9 cellular contexts compared by ENCODE assay signal in genomic region chr12:52007982-52008510, GRCh38. TPM values are rescaled to one million over a fixed set of nuclear protein-coding genes. Genes with fewer than 3 reads are reported as not detected.
A peak's percentile ranks its signal among the peaks of the same experiment; 100 is the strongest.
DNase-seq lines count a peak whose midpoint lies in the region; ATAC-seq and TF ChIP-seq lines count a peak whose summit lies in the region.
"Had no signal": no experiment of that assay in that cellular context is flagged by ENCODE, and none has a peak within 500 bp of the region (broad histone marks: within the 10 kb centered on the region; RNA-seq: fewer than 3 reads in every experiment).

No MANE protein-coding gene starts in this region.

- H4K8ac ChIP-seq in neuronal stem cell (ENCODE audit: low read depth, low read length) = no peak overlapping the region

- peaks cover 8% of the 10 kb centered on the region for H3K4me1 ChIP-seq in endodermal cell (ENCODE audit: control insufficient read depth, insufficient read depth, low read length)
- peaks cover 24 to 28% of the 10 kb centered on the region in 2 donors for H3K4me1 ChIP-seq in neuronal stem cell (ENCODE audit: control insufficient read depth in 2 of 2, insufficient read depth in 1 of 2, low read depth in 1 of 2, low read length in 2 of 2)

- peak overlapping the region; percentile 42 for H2BK15ac ChIP-seq in neuronal stem cell (ENCODE audit: low read length)

- no peaks in the 10 kb centered on the region for H3K79me1 ChIP-seq in neuronal stem cell (ENCODE audit: low read depth, low read length)

- peak overlapping the region; percentile 96 for H3K4me2 ChIP-seq in neuronal stem cell (ENCODE audit: insufficient read depth, low read length, poor library complexity, severe bottlenecking)

- DNase-seq in AG10803 (ENCODE audit: low read depth) (no peak), NCI-H526 (lab: John Stamatoyannopoulos, UW) (peak; percentile 85 to 94), endodermal cell (peak; percentile 60), neuronal stem cell (ENCODE audit: low spot score) (no peak), NCI-H524 treated with DMSO at 0.1 percent for 48 hours (lab: John Stamatoyannopoulos, UW) (no peak), SKM-1 (lab: John Stamatoyannopoulos, UW; ENCODE audit: unreplicated experiment) (no peak)
- DNase-seq: T1000 had no signal

- 75% methylated on average over 5 of the region's 5 CpGs; no CpG with 5 or more reads in 1 of the 2 experiments for WGBS in endodermal cell (ENCODE audit: insufficient coverage in 1 of 2, insufficient read length in 1 of 2), 2 experiments
- WGBS in neuronal stem cell (ENCODE audit: extremely low coverage in 2 of 2, insufficient read length in 2 of 2, insufficient replicate concordance in 1 of 2), 2 donors = no CpG with 5 or more reads among the region's 5 CpGs

- no peak overlapping the region for H3K23ac ChIP-seq in neuronal stem cell (ENCODE audit: low read depth, low read length, poor library complexity)

- H3K4ac ChIP-seq in neuronal stem cell (ENCODE audit: low read length) = no peak overlapping the region

- no peak overlapping the region for H2BK12ac ChIP-seq in neuronal stem cell (ENCODE audit: low read length)

- no peak overlapping the region for H3K27ac Mint-ChIP-seq in endodermal cell

- peak overlapping the region; percentile 63 for H2AK5ac ChIP-seq in neuronal stem cell (ENCODE audit: low read depth, low read length)

- H2BK5ac ChIP-seq in neuronal stem cell (ENCODE audit: low read length) = peak overlapping the region; percentile 27

- H3K9me3 ChIP-seq in endodermal cell (ENCODE audit: control insufficient read depth, low read length) (peaks cover 7% of the 10 kb centered on the region), neuronal stem cell (replicated peaks in 1 of 2; ENCODE audit: control insufficient read depth in 2 of 2, insufficient read depth in 1 of 2, low read depth in 1 of 2, low read length in 2 of 2) (peaks cover 4 to 14% of the 10 kb centered on the region in 2 donors)

- H3K27ac ChIP-seq in endodermal cell (ENCODE audit: low read depth, low read length) (no peak overlapping the region), neuronal stem cell (replicated peaks; ENCODE audit: low read length) (no peak overlapping the region)

- no peak overlapping the region for H3K14ac ChIP-seq in neuronal stem cell (ENCODE audit: low read length)

- H3K36me3 ChIP-seq in endodermal cell (ENCODE audit: control insufficient read depth, insufficient read depth, low read length) = no peaks in the 10 kb centered on the region
- H3K36me3 ChIP-seq in neuronal stem cell (replicated peaks in 1 of 2; ENCODE audit: control insufficient read depth in 2 of 2, insufficient read depth in 2 of 2, low read length in 2 of 2) = peaks cover 2 to 25% of the 10 kb centered on the region in 2 donors

- H3K4me3 Mint-ChIP-seq in endodermal cell = peak overlapping the region; percentile 66

- H2BK120ac ChIP-seq in neuronal stem cell (ENCODE audit: low read depth, low read length) = peak overlapping the region; percentile 76

- H3K18ac ChIP-seq in neuronal stem cell (ENCODE audit: low read length) = peak overlapping the region; percentile 11

- H3K27me3 ChIP-seq in endodermal cell (ENCODE audit: control insufficient read depth, insufficient read depth, low read length, poor library complexity, severe bottlenecking) = peaks cover 50% of the 10 kb centered on the region
- H3K27me3 ChIP-seq in neuronal stem cell (ENCODE audit: control insufficient read depth in 3 of 3, insufficient read depth in 3 of 3, low read depth in 1 of 3, low read length in 3 of 3) = peaks cover 0 to 29% (median 0%) of the 10 kb centered on the region in 3 experiments

- H3K9ac ChIP-seq in endodermal cell (ENCODE audit: extremely low read depth, low read length, poor library complexity, severe bottlenecking) = no peak overlapping the region
- H3K9ac ChIP-seq in neuronal stem cell (ENCODE audit: low read depth, low read length, poor library complexity) = no peak overlapping the region

- H3K4me3 ChIP-seq in AG10803 (ENCODE audit: low read length) (peak overlapping the region; percentile 63), endodermal cell (ENCODE audit: low read length) (no peak overlapping the region), neuronal stem cell (ENCODE audit: low read length in 2 of 2) (peak overlapping the region in 1 of 2 donors; percentile 12)

- H3K36me3 Mint-ChIP-seq in endodermal cell (ENCODE audit: low read depth) = no peaks in the 10 kb centered on the region

- H4K91ac ChIP-seq in neuronal stem cell (ENCODE audit: low read depth, low read length, poor library complexity) = no peak overlapping the region

- no peaks in the 10 kb centered on the region for H3K9me3 Mint-ChIP-seq in endodermal cell

- H3K4me1 Mint-ChIP-seq in endodermal cell = peaks cover 16% of the 10 kb centered on the region

- H2AFZ ChIP-seq in neuronal stem cell (ENCODE audit: low read length) = no peak overlapping the region

- ATAC-seq in HG02763 (IDR thresholded peaks at IDR 0.05; ENCODE audit: unreplicated experiment) (no peak), GM21526 (IDR thresholded peaks at IDR 0.05; ENCODE audit: low FRiP score, unreplicated experiment) (no peak)

- TF ChIP-seq CTCF in AG10803 (conservative IDR thresholded peaks at IDR 0.05; ENCODE audit: low read length) (no peak), endodermal cell (conservative IDR thresholded peaks at IDR 0.05) (no peak)

- peaks cover 55% of the 10 kb centered on the region for H3K27me3 Mint-ChIP-seq in endodermal cell (ENCODE audit: insufficient read depth)

RNA-seq across cellular contexts. Expression of gene TAMALIN, which starts 1.3 kb away (rescaled TPM):
- 1 to 10 TPM; 4.4 to 9.1 TPM for total RNA-seq in endodermal cell
- 16.3 TPM for polyA plus RNA-seq in endodermal cell (2013, experiment 1 of 2)
- 13.2 TPM for polyA plus RNA-seq in endodermal cell (2013, experiment 2 of 2)
- polyA plus RNA-seq in neuronal stem cell (2013, experiment 1 of 2) = 11.1 TPM
- 10.9 TPM for polyA plus RNA-seq in neuronal stem cell (2013, experiment 2 of 2)

RNA-seq across cellular contexts. Expression of gene NR4A1, which starts 43.2 kb away (rescaled TPM):
- total RNA-seq in endodermal cell = 10 to 100 TPM; 17.7 to 18.4 TPM
- polyA plus RNA-seq in endodermal cell (2013, experiment 1 of 2) = 21.3 TPM
- polyA plus RNA-seq in endodermal cell (2013, experiment 2 of 2) = 17.6 TPM
- polyA plus RNA-seq in neuronal stem cell (2013, experiment 1 of 2) = 46.2 TPM
- 44.5 TPM for polyA plus RNA-seq in neuronal stem cell (2013, experiment 2 of 2)

RNA-seq across cellular contexts. Expression of gene ACVR1B, which starts 56.5 kb away (rescaled TPM):
- 10 to 100 TPM; 48.6 to 59.3 TPM for total RNA-seq in endodermal cell
- 33.5 TPM for polyA plus RNA-seq in endodermal cell (2013, experiment 1 of 2)
- 28.8 TPM for polyA plus RNA-seq in endodermal cell (2013, experiment 2 of 2)
- 12.6 TPM for polyA plus RNA-seq in neuronal stem cell (2013, experiment 1 of 2)
- polyA plus RNA-seq in neuronal stem cell (2013, experiment 2 of 2) = 12.7 TPM

Comparison
In these comparisons a context has a peak if more than half of its experiments do, and no peak if none do; other contexts are left out.
1. DNase-seq: peak in NCI-H526 (2 of 2) and endodermal cell (single experiment); none in AG10803 (single experiment), neuronal stem cell (single experiment), NCI-H524 treated with DMSO at 0.1 percent for 48 hours (single experiment) and SKM-1 (single experiment).